ENCODE assay signal across 1 cellular context in genomic region chr1:167915528-167916102, GRCh38.
TF ChIP-seq lines count a peak whose summit lies in the region.

No MANE protein-coding gene starts in this region.

TF ChIP-seq in K562, 482 proteins besides CTCF, POLR2A, EP300 and RAD21:
- TF ChIP-seq MAFF (IDR thresholded peaks at IDR 0.05; ENCODE audit: low read length), result no peak
- peak; percentile 6 for TF ChIP-seq MEIS2 (IDR thresholded peaks at IDR 0.05; ENCODE audit: partially characterized antibody)
